Comparison of ENCODE assay signal across 28 cellular contexts in genomic region chr4:6414578-6414977, GRCh38. TPM values are rescaled to one million over a fixed set of nuclear protein-coding genes. Genes with fewer than 3 reads are reported as not detected.
"Had no signal": no experiment of that assay in that cellular context is flagged by ENCODE, and none has a peak within 500 bp of the region (broad histone marks: within the 10 kb centered on the region; RNA-seq: fewer than 3 reads in every experiment).

No MANE protein-coding gene starts in this region.

- H3K27me3 ChIP-seq: dorsolateral prefrontal cortex, hepatocyte had no signal

- H3K79me2 ChIP-seq: hepatocyte had no signal

- H3K36me3 Mint-ChIP-seq: immature natural killer cell had no signal

- H2AFZ ChIP-seq: hepatocyte had no signal

- H3K9me3 ChIP-seq: esophagus squamous epithelium, gastrocnemius medialis, left lung, lower lobe of right lung had no signal

- H3K9me3 Mint-ChIP-seq: immature natural killer cell had no signal

- H3K4me3 Mint-ChIP-seq: immature natural killer cell had no signal

- H3K27ac Mint-ChIP-seq: immature natural killer cell had no signal

- ATAC-seq: esophagus mucosa, gastrocnemius medialis, left cardiac atrium, left lung, left ventricle myocardium superior, lower lobe of right lung had no signal

- H3K36me3 ChIP-seq: esophagus squamous epithelium, gastrocnemius medialis, left lung, lower lobe of right lung had no signal

- H3K4me1 ChIP-seq: gastrocnemius medialis, left lung, lower lobe of right lung had no signal

- H3K4me3 ChIP-seq: coronary artery, dorsolateral prefrontal cortex, esophagus squamous epithelium, gastrocnemius medialis, hepatocyte, left lung, lower lobe of right lung had no signal

- H3K27ac ChIP-seq: coronary artery, epithelial cell of prostate, esophagus squamous epithelium, gastrocnemius medialis, hepatocyte, left lung, lower lobe of right lung had no signal

- DNase-seq: dermis blood vessel endothelial cell; effector CD4-positive, alpha-beta T cell; effector memory CD4-positive, alpha-beta T cell; erythroblast; esophagus squamous epithelium; foreskin fibroblast; foreskin melanocyte; gastrocnemius medialis; glutamatergic neuron; head of caudate nucleus; hypothalamus; immature natural killer cell; islet precursor cell; left cardiac atrium; left ventricle myocardium superior; lower lobe of right lung; mesenchymal stem cell; midbrain had no signal

- FAIRE-seq: colon, endothelial cell of umbilical vein had no signal

- H3K4me1 Mint-ChIP-seq: immature natural killer cell had no signal

- H3K4me2 ChIP-seq: hepatocyte had no signal

RNA-seq across cellular contexts. Expression of gene PPP2R2C, which starts 57.8 kb away (rescaled TPM):
- total RNA-seq: kidney epithelial cell, lower lobe of right lung, mononuclear cell had no signal
- polyA plus RNA-seq: immature natural killer cell had no signal
